ENCODE assay signal across 8 cellular contexts in genomic region chr7:129824291-129825004, GRCh38.
DNase-seq lines count a peak whose midpoint lies in the region; ATAC-seq and TF ChIP-seq lines count a peak whose summit lies in the region.

No MANE protein-coding gene starts in this region.

- no peaks in the 10 kb centered on the region for H3K36me3 Mint-ChIP-seq in activated T-cell treated with anti-CD3 and anti-CD28 coated beads, Interleukin-2, amount 50 U/mL, for 24 hours (ENCODE audit: low read depth)
- no peaks in the 10 kb centered on the region for H3K36me3 Mint-ChIP-seq in activated naive CD8-positive, alpha-beta T cell treated with anti-CD3 and anti-CD28 coated beads for 36 hours

- no peak for TF ChIP-seq EP300 in tibial nerve (IDR thresholded peaks at IDR 0.05)

- no peaks in the 10 kb centered on the region for H3K9me3 ChIP-seq in tibial nerve

- H3K36me3 ChIP-seq in tibial nerve, result no peaks in the 10 kb centered on the region

- H3K9me3 Mint-ChIP-seq in activated T-cell treated with anti-CD3 and anti-CD28 coated beads, Interleukin-2, amount 50 U/mL, for 24 hours, result no peaks in the 10 kb centered on the region
- H3K9me3 Mint-ChIP-seq in activated naive CD8-positive, alpha-beta T cell treated with anti-CD3 and anti-CD28 coated beads for 36 hours, result no peaks in the 10 kb centered on the region

- H3K4me1 ChIP-seq in tibial nerve, result peaks cover 0 to 19% (median 11%) of the 10 kb centered on the region in 4 donors

- no peaks in the 10 kb centered on the region for H3K27me3 ChIP-seq in tibial nerve

- H3K4me1 Mint-ChIP-seq in activated T-cell treated with anti-CD3 and anti-CD28 coated beads, Interleukin-2, amount 50 U/mL, for 24 hours (ENCODE audit: low read depth), result peaks cover 17% of the 10 kb centered on the region
- peaks cover 12% of the 10 kb centered on the region for H3K4me1 Mint-ChIP-seq in activated naive CD8-positive, alpha-beta T cell treated with anti-CD3 and anti-CD28 coated beads for 36 hours

- no peaks in the 10 kb centered on the region for H3K27me3 Mint-ChIP-seq in activated T-cell treated with anti-CD3 and anti-CD28 coated beads, Interleukin-2, amount 50 U/mL, for 24 hours
- no peaks in the 10 kb centered on the region for H3K27me3 Mint-ChIP-seq in activated naive CD8-positive, alpha-beta T cell treated with anti-CD3 and anti-CD28 coated beads for 36 hours

- intact Hi-C loops in left colon (cut with DNase I, micrococcal nuclease), result loop anchor here in 1 of 2 donors (10.0 kb wide), 1 partner anchor 190 kb away; no protein-coding TSS in a partner anchor

- H3K4me3 ChIP-seq in tibial nerve, result peak overlapping the region; percentile 58 to 94 (median 74)

- H3K27ac Mint-ChIP-seq in activated T-cell treated with anti-CD3 and anti-CD28 coated beads, Interleukin-2, amount 50 U/mL, for 24 hours, result no peak overlapping the region
- no peak overlapping the region for H3K27ac Mint-ChIP-seq in activated naive CD8-positive, alpha-beta T cell treated with anti-CD3 and anti-CD28 coated beads for 36 hours

- ATAC-seq in left colon, result peak; percentile 1
- ATAC-seq in GM18498 (IDR thresholded peaks at IDR 0.05; ENCODE audit: unreplicated experiment), result no peak

- peak overlapping the region; percentile 85 for H3K4me3 Mint-ChIP-seq in activated T-cell treated with anti-CD3 and anti-CD28 coated beads, Interleukin-2, amount 50 U/mL, for 24 hours
- H3K4me3 Mint-ChIP-seq in activated naive CD8-positive, alpha-beta T cell treated with anti-CD3 and anti-CD28 coated beads for 36 hours, result peak overlapping the region; percentile 90

- no peak for TF ChIP-seq POLR2A in tibial nerve (IDR thresholded peaks at IDR 0.05)

- TF ChIP-seq CTCF in tibial nerve (IDR thresholded peaks at IDR 0.05), result peak in 1 of 5 experiments; percentile 18

- 52 to 55% methylated on average over 13 to 20 of the region's 20 CpGs for WGBS in tibial nerve, 2 donors

- peak overlapping the region in 1 of 4 donors; percentile 82 for H3K27ac ChIP-seq in tibial nerve

- no peak for DNase-seq in activated T-cell treated with anti-CD3 and anti-CD28 coated beads, Interleukin-2, amount 50 U/mL, for 24 hours
- DNase-seq in activated T-cell treated with anti-CD3 and anti-CD28 coated beads for 4 hours, result no peak
- DNase-seq in activated naive CD8-positive, alpha-beta T cell treated with anti-CD3 and anti-CD28 coated beads for 36 hours, result no peak
- no peak for DNase-seq in left colon
- DNase-seq in tibial nerve (ENCODE audit: low spot score in 2 of 2), result no peak
- no peak for DNase-seq in epidermal melanocyte (ENCODE audit: insufficient read length, low spot score)
- DNase-seq in kidney tubule cell (ENCODE audit: low spot score), result no peak
